Comparison of ENCODE assay signal across 2 cellular contexts in the genomic region with DNA sequence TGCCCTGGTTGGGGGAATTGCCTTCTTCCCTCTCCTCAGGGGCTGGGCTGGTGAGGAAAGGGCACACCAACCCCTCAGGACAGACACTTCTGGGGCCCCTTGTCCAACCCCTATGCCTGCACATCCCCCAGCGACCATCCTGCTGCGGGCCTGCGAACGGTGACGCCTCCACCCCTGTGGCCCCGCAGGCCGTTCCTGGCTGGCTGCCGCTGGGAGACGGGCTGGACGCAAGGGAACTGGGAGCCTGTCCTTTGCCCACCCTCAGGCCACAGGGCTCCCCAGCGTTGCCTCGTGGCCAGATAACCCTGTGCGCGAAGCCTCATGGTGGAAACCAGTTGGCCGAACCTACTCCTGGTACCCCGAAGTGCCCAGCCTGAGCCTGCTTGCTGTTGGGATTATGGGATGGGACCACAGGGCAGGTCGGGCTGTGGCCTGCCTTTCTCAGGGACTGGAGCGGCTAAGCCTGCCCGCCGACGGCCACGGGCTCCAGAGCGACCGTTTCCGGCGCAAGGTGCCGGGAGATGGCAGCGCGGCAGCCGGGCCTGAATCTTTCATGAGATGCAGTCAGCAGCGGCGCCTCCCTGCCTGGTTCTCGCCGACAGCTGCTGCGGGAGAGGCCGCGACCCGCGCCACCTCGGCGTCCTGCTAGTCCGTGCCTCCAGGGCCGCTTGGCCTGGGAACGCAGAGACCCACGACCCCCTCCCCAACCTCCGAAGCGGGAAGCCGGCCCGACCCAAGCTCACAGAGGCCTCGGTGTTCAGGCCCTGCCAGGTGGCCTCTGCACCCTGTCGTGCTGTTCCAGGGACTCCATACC.
TF ChIP-seq lines count a peak whose summit lies in the region.

No MANE protein-coding gene starts in this region.

TF ChIP-seq in SK-N-SH, 30 proteins besides CTCF, POLR2A, EP300 and RAD21 (continued from another document):
- TF ChIP-seq, protein P1, sequence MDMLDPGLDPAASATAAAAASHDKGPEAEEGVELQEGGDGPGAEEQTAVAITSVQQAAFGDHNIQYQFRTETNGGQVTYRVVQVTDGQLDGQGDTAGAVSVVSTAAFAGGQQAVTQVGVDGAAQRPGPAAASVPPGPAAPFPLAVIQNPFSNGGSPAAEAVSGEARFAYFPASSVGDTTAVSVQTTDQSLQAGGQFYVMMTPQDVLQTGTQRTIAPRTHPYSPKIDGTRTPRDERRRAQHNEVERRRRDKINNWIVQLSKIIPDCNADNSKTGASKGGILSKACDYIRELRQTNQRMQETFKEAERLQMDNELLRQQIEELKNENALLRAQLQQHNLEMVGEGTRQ (IDR thresholded peaks at IDR 0.05; ENCODE audit: borderline replicate concordance, low read depth, low read length), result no peak
- TF ChIP-seq, protein P2, sequence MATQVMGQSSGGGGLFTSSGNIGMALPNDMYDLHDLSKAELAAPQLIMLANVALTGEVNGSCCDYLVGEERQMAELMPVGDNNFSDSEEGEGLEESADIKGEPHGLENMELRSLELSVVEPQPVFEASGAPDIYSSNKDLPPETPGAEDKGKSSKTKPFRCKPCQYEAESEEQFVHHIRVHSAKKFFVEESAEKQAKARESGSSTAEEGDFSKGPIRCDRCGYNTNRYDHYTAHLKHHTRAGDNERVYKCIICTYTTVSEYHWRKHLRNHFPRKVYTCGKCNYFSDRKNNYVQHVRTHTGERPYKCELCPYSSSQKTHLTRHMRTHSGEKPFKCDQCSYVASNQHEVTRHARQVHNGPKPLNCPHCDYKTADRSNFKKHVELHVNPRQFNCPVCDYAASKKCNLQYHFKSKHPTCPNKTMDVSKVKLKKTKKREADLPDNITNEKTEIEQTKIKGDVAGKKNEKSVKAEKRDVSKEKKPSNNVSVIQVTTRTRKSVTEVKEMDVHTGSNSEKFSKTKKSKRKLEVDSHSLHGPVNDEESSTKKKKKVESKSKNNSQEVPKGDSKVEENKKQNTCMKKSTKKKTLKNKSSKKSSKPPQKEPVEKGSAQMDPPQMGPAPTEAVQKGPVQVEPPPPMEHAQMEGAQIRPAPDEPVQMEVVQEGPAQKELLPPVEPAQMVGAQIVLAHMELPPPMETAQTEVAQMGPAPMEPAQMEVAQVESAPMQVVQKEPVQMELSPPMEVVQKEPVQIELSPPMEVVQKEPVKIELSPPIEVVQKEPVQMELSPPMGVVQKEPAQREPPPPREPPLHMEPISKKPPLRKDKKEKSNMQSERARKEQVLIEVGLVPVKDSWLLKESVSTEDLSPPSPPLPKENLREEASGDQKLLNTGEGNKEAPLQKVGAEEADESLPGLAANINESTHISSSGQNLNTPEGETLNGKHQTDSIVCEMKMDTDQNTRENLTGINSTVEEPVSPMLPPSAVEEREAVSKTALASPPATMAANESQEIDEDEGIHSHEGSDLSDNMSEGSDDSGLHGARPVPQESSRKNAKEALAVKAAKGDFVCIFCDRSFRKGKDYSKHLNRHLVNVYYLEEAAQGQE (IDR thresholded peaks at IDR 0.05; ENCODE audit: low read depth, low read length), result no peak
- TF ChIP-seq SIN3A (IDR thresholded peaks at IDR 0.05; ENCODE audit: borderline replicate concordance, low read depth, low read length), result no peak
- no peak for TF ChIP-seq MEF2A (IDR thresholded peaks at IDR 0.05; ENCODE audit: borderline replicate concordance, low read depth)
- TF ChIP-seq SMC3 (IDR thresholded peaks at IDR 0.05; ENCODE audit: low read depth, low read length), result no peak
- no peak for TF ChIP-seq MXI1 (IDR thresholded peaks at IDR 0.05; ENCODE audit: low read depth, low read length)
- TF ChIP-seq FOXJ3 (CRISPR knock-in tag; IDR thresholded peaks at IDR 0.05), result no peak
- no peak for TF ChIP-seq POLR2AphosphoS5 (IDR thresholded peaks at IDR 0.05; ENCODE audit: low read depth, low read length)
- no peak for TF ChIP-seq YY1 (IDR thresholded peaks at IDR 0.05; ENCODE audit: low read depth)
- no peak for TF ChIP-seq NFIC (IDR thresholded peaks at IDR 0.05; ENCODE audit: borderline replicate concordance)
- no peak for TF ChIP-seq EZH2phosphoT487 (IDR thresholded peaks at IDR 0.05; ENCODE audit: borderline replicate concordance, low read depth)
- no peak for TF ChIP-seq RFX5 (IDR thresholded peaks at IDR 0.05; ENCODE audit: low read length)
- TF ChIP-seq CHD2 (IDR thresholded peaks at IDR 0.05; ENCODE audit: low read length, partially characterized antibody), result no peak
- no peak for TF ChIP-seq TEAD4 (IDR thresholded peaks at IDR 0.05; ENCODE audit: borderline replicate concordance, insufficient read depth)
- no peak for TF ChIP-seq GATA2 (CRISPR knock-in tag; IDR thresholded peaks at IDR 0.05)
- TF ChIP-seq, protein P3, sequence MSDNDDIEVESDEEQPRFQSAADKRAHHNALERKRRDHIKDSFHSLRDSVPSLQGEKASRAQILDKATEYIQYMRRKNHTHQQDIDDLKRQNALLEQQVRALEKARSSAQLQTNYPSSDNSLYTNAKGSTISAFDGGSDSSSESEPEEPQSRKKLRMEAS (IDR thresholded peaks at IDR 0.05; ENCODE audit: low read depth), result no peak
- no peak for TF ChIP-seq FOSL2 (IDR thresholded peaks at IDR 0.05; ENCODE audit: borderline replicate concordance, low read depth)
- no peak for TF ChIP-seq JUND (IDR thresholded peaks at IDR 0.05)
- TF ChIP-seq NRF1 (IDR thresholded peaks at IDR 0.05; ENCODE audit: low read depth, low read length), result no peak

TF ChIP-seq in neural cell, 6 proteins besides CTCF, POLR2A, EP300 and RAD21 (continued from another document):
- TF ChIP-seq, protein P2 (IDR thresholded peaks at IDR 0.05; ENCODE audit: borderline replicate concordance), result no peak
- TF ChIP-seq POLR2AphosphoS5 (IDR thresholded peaks at IDR 0.05) (peak; percentile 50), EZH2 (IDR thresholded peaks at IDR 0.05; ENCODE audit: borderline replicate concordance, insufficient read depth, low read length, poor library complexity, severe bottlenecking) (peak; percentile 84)
